In genomic region chr5:68433921-68434879, GRCh38 we compare ENCODE assay signal across 1 cellular context.
TF ChIP-seq lines count a peak whose summit lies in the region.

No MANE protein-coding gene starts in this region.

TF ChIP-seq in K562, 482 proteins besides CTCF, POLR2A, EP300 and RAD21 (continued from another document and continues in another):
- TF ChIP-seq HMGN3 (IDR thresholded peaks at IDR 0.05; ENCODE audit: borderline replicate concordance, extremely low read depth, insufficient read length, low read depth, low read length) (peak; percentile 82), FOSL1 (tag; conservative IDR thresholded peaks at IDR 0.05) (peak; percentile 96), ZHX1 (conservative IDR thresholded peaks at IDR 0.05; ENCODE audit: low read length) (no peak), CCNT2 (IDR thresholded peaks at IDR 0.05; ENCODE audit: borderline replicate concordance, extremely low read depth, insufficient read length, low read depth, low read length) (peak; percentile 45), RCOR1 (IDR thresholded peaks at IDR 0.05; ENCODE audit: borderline replicate concordance in 1 of 2, low read depth in 2 of 2, low read length in 2 of 2) (peak in 1 of 2 experiments; percentile 44; a peak in 1 of 4 replicates), ZBTB12 (CRISPR knock-in tag; IDR thresholded peaks at IDR 0.05) (0 out of 2 replicates have a peak, but pooled peaks have one; percentile 19), KDM1A (IDR thresholded peaks at IDR 0.05) (peak in 1 of 2 experiments; percentile 7; a peak in 1 of 4 replicates), TAF1 (IDR thresholded peaks at IDR 0.05; ENCODE audit: control insufficient read depth, extremely low read depth, insufficient read depth, low read length, severe bottlenecking) (peak; percentile 15), PYGO2 (tag; IDR thresholded peaks at IDR 0.05) (no peak), THAP7 (CRISPR knock-in tag; IDR thresholded peaks at IDR 0.05) (no peak), PKNOX1 (IDR thresholded peaks at IDR 0.05) (peak; percentile 46; the same call in 1 of the 2 replicates), CUX1 (CRISPR knock-in tag; IDR thresholded peaks at IDR 0.05) (peak; percentile 59; the same call in 1 of the 2 replicates), HSF4 (CRISPR knock-in tag; IDR thresholded peaks at IDR 0.05; ENCODE audit: borderline replicate concordance) (no peak), TRIM28 (IDR thresholded peaks at IDR 0.05) (0 out of 2 replicates have a peak, but pooled peaks have one; percentile 44), TCF3 (CRISPR knock-in tag; IDR thresholded peaks at IDR 0.05) (no peak; the same call in 1 of the 2 replicates), GATAD2A (IDR thresholded peaks at IDR 0.05) (peak; percentile 77), HNRNPUL1 (IDR thresholded peaks at IDR 0.05; ENCODE audit: low read length) (no peak), ZNF311 (CRISPR knock-in tag; IDR thresholded peaks at IDR 0.05) (peak; percentile 69), MCM3 (IDR thresholded peaks at IDR 0.05) (no peak), CBFA2T3 (IDR thresholded peaks at IDR 0.05) (peak; percentile 56), JUND (IDR thresholded peaks at IDR 0.05; ENCODE audit: borderline replicate concordance, low read depth, low read length) (peak; percentile 90), JUND (tag; IDR thresholded peaks at IDR 0.05; ENCODE audit: borderline replicate concordance, low read depth, low read length) (peak; percentile 92; the same call in 2 of the 3 replicates), IRF9 (tag; IDR thresholded peaks at IDR 0.05) (0 out of 2 replicates have a peak, but pooled peaks have one; percentile 45), E2F6 (IDR thresholded peaks at IDR 0.05; ENCODE audit: borderline replicate concordance in 1 of 2, extremely low read depth in 1 of 2, insufficient read depth in 1 of 2, insufficient read length in 1 of 2, low read depth in 1 of 2, low read length in 1 of 2, poor library complexity in 1 of 2, severe bottlenecking in 1 of 2) (peak; percentile 61 to 81), TCF7 (IDR thresholded peaks at IDR 0.05; ENCODE audit: borderline replicate concordance) (no peak), E2F4 (CRISPR knock-in tag; IDR thresholded peaks at IDR 0.05; ENCODE audit: low read depth) (no peak), ETS2 (tag; IDR thresholded peaks at IDR 0.05; ENCODE audit: borderline replicate concordance, poor library complexity, severe bottlenecking) (no peak), HNRNPL (IDR thresholded peaks at IDR 0.05; ENCODE audit: low read depth, low read length) (no peak), ZBTB1 (CRISPR knock-in tag; IDR thresholded peaks at IDR 0.05; ENCODE audit: borderline replicate concordance, low read depth) (no peak), ZNF395 (CRISPR knock-in tag; IDR thresholded peaks at IDR 0.05) (peak; percentile 61), KLF1 (tag; IDR thresholded peaks at IDR 0.05) (peak; percentile 64; the same call in 1 of the 2 replicates), RBM22 (IDR thresholded peaks at IDR 0.05; ENCODE audit: low read depth, low read length, poor library complexity, severe bottlenecking) (no peak), RERE (CRISPR knock-in tag; IDR thresholded peaks at IDR 0.05; ENCODE audit: borderline replicate concordance) (no peak), FOS (IDR thresholded peaks at IDR 0.05; ENCODE audit: extremely low read depth, insufficient read length) (peak; percentile 39), MAZ (CRISPR knock-in tag; conservative IDR thresholded peaks at IDR 0.05 in 1 of 2, IDR thresholded peaks at IDR 0.05 in 1 of 2) (peak; percentile 58 to 59; a peak in 3 of 4 replicates), BRD4 (IDR thresholded peaks at IDR 0.05) (0 out of 2 replicates have a peak, but pooled peaks have one; percentile 50)
